29 cellular contexts compared by ENCODE assay signal in the genomic region with DNA sequence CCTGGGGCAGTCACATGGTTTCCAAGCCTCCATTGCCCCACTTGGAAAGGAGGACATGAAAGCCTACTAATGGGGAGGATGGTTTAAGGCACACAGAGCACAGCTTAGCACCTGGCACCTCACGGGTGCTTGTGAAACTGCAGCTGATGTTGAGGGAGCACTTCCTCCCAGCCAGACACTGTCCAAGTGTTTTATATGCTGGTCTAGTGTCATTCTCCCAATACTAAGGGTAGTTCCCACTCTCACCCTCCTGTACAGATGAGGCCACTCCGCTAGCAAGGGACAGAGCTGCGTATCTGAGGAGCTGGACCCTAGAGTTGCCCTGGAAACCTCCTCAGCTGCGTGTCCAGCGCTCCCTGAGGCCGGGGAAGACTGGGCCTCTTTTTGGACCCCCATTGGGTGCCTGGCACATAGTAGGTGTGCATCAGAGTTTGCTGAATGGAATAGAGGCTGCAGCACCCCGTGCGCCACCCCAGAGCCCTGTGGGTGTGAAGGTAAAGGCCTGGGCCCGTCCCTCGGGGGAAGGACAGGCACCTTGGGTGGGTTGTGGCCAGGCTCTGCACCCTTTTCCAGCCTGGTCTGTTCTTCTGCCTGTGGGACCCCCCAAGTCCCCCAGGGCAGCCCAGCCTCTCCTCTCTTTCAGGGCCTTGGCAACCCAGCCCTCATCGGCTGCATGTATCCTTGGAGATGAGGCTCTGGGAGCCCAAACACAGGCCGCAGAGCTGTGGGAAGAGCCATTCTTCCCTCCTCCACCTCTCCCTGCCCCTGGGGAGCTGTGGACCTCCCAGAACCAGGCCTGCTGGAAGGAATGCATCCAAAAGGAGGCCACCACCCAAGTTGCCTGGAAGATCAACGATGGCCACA. TPM values are rescaled to one million over a fixed set of nuclear protein-coding genes. Genes with fewer than 3 reads are reported as not detected.
DNase-seq lines count a peak whose midpoint lies in the region; ATAC-seq and TF ChIP-seq lines count a peak whose summit lies in the region.
"Had no signal": no experiment of that assay in that cellular context is flagged by ENCODE, and none has a peak within 500 bp of the region (broad histone marks: within the 10 kb centered on the region; RNA-seq: fewer than 3 reads in every experiment).

No MANE protein-coding gene starts in this region.

- POLR2A ChIA-PET in Caco-2 (lab: Charles Lee) = no interaction called here

- H3K4me1 Mint-ChIP-seq in Caco-2 (ENCODE audit: low read depth, unreplicated experiment) = peaks cover 29% of the 10 kb centered on the region
- H3K4me1 Mint-ChIP-seq in IgD-negative memory B cell = peaks cover 12 to 18% (median 17%) of the 10 kb centered on the region in 3 donors
- peaks cover 25% of the 10 kb centered on the region for H3K4me1 Mint-ChIP-seq in memory B cell

- H3K4me1 ChIP-seq in Caco-2 (peaks cover 23% of the 10 kb centered on the region), SJSA1 (replicated peaks) (peaks cover 57% of the 10 kb centered on the region), prostate gland (replicated peaks) (peaks cover 6% of the 10 kb centered on the region)

- intact Hi-C loops in Caco-2 (cut with micrococcal nuclease; ENCODE audit: unreplicated experiment) (no loop called here), Right ventricle myocardium superior (cut with DNase I) (loop anchor here (10.0 kb wide), 1 partner anchor 345 kb away; no protein-coding TSS in a partner anchor), prostate gland (cut with DNase I) (loop anchor here (5.0 to 10.0 kb wide), 3 partner anchors 118 to 315 kb away; no protein-coding TSS in a partner anchor)

- H3K27me3 Mint-ChIP-seq in Caco-2 (ENCODE audit: insufficient read depth, unreplicated experiment) = no peaks in the 10 kb centered on the region
- H3K27me3 Mint-ChIP-seq in IgD-negative memory B cell = peaks cover 4% of the 10 kb centered on the region
- no peaks in the 10 kb centered on the region for H3K27me3 Mint-ChIP-seq in memory B cell

- DNase-seq in Caco-2 (no peak), SJSA1 (ENCODE audit: low read depth in 1 of 2, low spot score in 2 of 2) (peak; percentile 63 to 80), memory B cell (ENCODE audit: low spot score in 2 of 2) (no peak), NAMALWA (ENCODE audit: low spot score) (no peak), Right ventricle myocardium superior (no peak), prostate gland (ENCODE audit: low spot score) (no peak)
- DNase-seq: activated CD4-positive, alpha-beta T cell treated with anti-CD3 and anti-CD28 coated beads, Interleukin-2, amount 50 U/mL, for 1 hour; activated CD4-positive, CD25-positive, alpha-beta regulatory T cell; activated T-cell treated with anti-CD3 and anti-CD28 coated beads, Interleukin-2, amount 50 U/mL, for 1 hour; central memory CD4-positive, alpha-beta T cell; glutamatergic neuron; GOT3; kidney; NCI-H1417; NCI-H2029 treated with DMSO at 0.1 percent for 48 hours; NCI-H226; NCI-H774; nucleus accumbens; OCI-M1; substantia nigra had no signal

- ATAC-seq in memory B cell (ENCODE audit: low read depth) (peak; percentile 29), Right ventricle myocardium superior (ENCODE audit: poor library complexity) (no peak)
- ATAC-seq: SK-N-SH treated with all-trans-retinoic acid at 6 μM for 48 hours had no signal

- CTCF ChIA-PET in Caco-2 (lab: Charles Lee) = interaction anchor here (1.0 kb wide), 1 partner anchor 8 kb away, joined by 3 read pairs; no protein-coding TSS in a partner anchor

- H3K9me3 ChIP-seq in Caco-2 = no peaks in the 10 kb centered on the region
- no peaks in the 10 kb centered on the region for H3K9me3 ChIP-seq in SJSA1 (replicated peaks)
- no peaks in the 10 kb centered on the region for H3K9me3 ChIP-seq in prostate gland

- no peaks in the 10 kb centered on the region for H3K27me3 ChIP-seq in Caco-2 (replicated peaks; ENCODE audit: control insufficient read depth, insufficient read depth, low read length)
- no peaks in the 10 kb centered on the region for H3K27me3 ChIP-seq in SJSA1 (replicated peaks)
- H3K27me3 ChIP-seq in prostate gland (replicated peaks; ENCODE audit: insufficient read depth) = no peaks in the 10 kb centered on the region

- 84% methylated on average over 13 of the region's 13 CpGs for WGBS in prostate gland

- BruUV-seq in Caco-2 (replicated peaks; lab: Mats Ljungman, UMichigan) = no TSS peak

- H3K4me3 Mint-ChIP-seq in Caco-2 (ENCODE audit: unreplicated experiment) (no peak overlapping the region), IgD-negative memory B cell (peak overlapping the region in 1 of 4 donors; percentile 34), memory B cell (peak overlapping the region; percentile 83)
- H3K4me3 Mint-ChIP-seq: dendritic cell treated with granulocyte-macrophage colony-stimulating factor and Interleukin-4, amounts not matched to agents 40 ng/mL and 50 ng/mL, for 4 days had no signal

- peaks cover 62% of the 10 kb centered on the region for H3K36me3 Mint-ChIP-seq in Caco-2 (ENCODE audit: insufficient read depth, unreplicated experiment)
- H3K36me3 Mint-ChIP-seq in IgD-negative memory B cell = no peaks in the 10 kb centered on the region
- no peaks in the 10 kb centered on the region for H3K36me3 Mint-ChIP-seq in memory B cell
- H3K36me3 Mint-ChIP-seq: mesothelial cell of epicardium; stimulated activated effector memory CD8-positive, alpha-beta T cell treated with anti-CD3 and anti-CD28 coated beads, Interleukin-12 subunit alpha, Interleukin-12 subunit beta, amount 100 ng/mL, for 72 hours; type B pancreatic cell had no signal

- no peaks in the 10 kb centered on the region for H3K9me3 Mint-ChIP-seq in Caco-2 (ENCODE audit: unreplicated experiment)
- no peaks in the 10 kb centered on the region for H3K9me3 Mint-ChIP-seq in IgD-negative memory B cell
- H3K9me3 Mint-ChIP-seq in memory B cell = no peaks in the 10 kb centered on the region
- H3K9me3 Mint-ChIP-seq: dendritic cell treated with granulocyte-macrophage colony-stimulating factor and Interleukin-4, amounts not matched to agents 40 ng/mL and 50 ng/mL, for 4 days; mesothelial cell of epicardium; stimulated activated effector memory CD8-positive, alpha-beta T cell treated with anti-CD3 and anti-CD28 coated beads, Interleukin-12 subunit alpha, Interleukin-12 subunit beta, amount 100 ng/mL, for 72 hours; T-helper 1 cell treated with Interleukin-12 subunit alpha and Interleukin-12 subunit beta and Interleukin-4 antibody, amounts not matched to agents 30 μg/mL and 1 μg/mL, for 36 hours; type B pancreatic cell had no signal

- TF ChIP-seq CTCF in Caco-2 (IDR thresholded peaks at IDR 0.05; ENCODE audit: insufficient read depth in 1 of 2, low read depth in 1 of 2, low read length in 1 of 2, severe bottlenecking in 1 of 2, unreplicated experiment in 1 of 2) (no peak), prostate gland (IDR thresholded peaks at IDR 0.05) (no peak)

- no peak overlapping the region for H3K4me3 ChIP-seq in Caco-2 (ENCODE audit: low read depth, low read length)
- H3K4me3 ChIP-seq in SJSA1 = no peak overlapping the region
- H3K4me3 ChIP-seq in prostate gland = no peak overlapping the region

- TF ChIP-seq POLR2A in prostate gland (IDR thresholded peaks at IDR 0.05) = no peak

- H3K27ac Mint-ChIP-seq in Caco-2 (ENCODE audit: unreplicated experiment) (peak overlapping the region; percentile 59), IgD-negative memory B cell (peak overlapping the region in 2 of 3 donors; percentile 14 to 80), memory B cell (no peak overlapping the region)
- H3K27ac Mint-ChIP-seq: dendritic cell treated with granulocyte-macrophage colony-stimulating factor and Interleukin-4, amounts not matched to agents 40 ng/mL and 50 ng/mL, for 4 days; mesothelial cell of epicardium; stimulated activated effector memory CD8-positive, alpha-beta T cell treated with anti-CD3 and anti-CD28 coated beads, Interleukin-12 subunit alpha, Interleukin-12 subunit beta, amount 100 ng/mL, for 72 hours; T-helper 1 cell treated with Interleukin-12 subunit alpha and Interleukin-12 subunit beta and Interleukin-4 antibody, amounts not matched to agents 30 μg/mL and 1 μg/mL, for 36 hours had no signal

- 0 out of 2 replicates have a peak overlapping the region, but pooled peaks have one; percentile 11 for H3K27ac ChIP-seq in SJSA1
- H3K27ac ChIP-seq in prostate gland = no peak overlapping the region
- H3K27ac ChIP-seq: C4-2B had no signal

- H3K36me3 ChIP-seq in Caco-2 (ENCODE audit: control insufficient read depth, insufficient read depth, low read length) = no peaks in the 10 kb centered on the region
- H3K36me3 ChIP-seq in SJSA1 = no peaks in the 10 kb centered on the region
- H3K36me3 ChIP-seq in prostate gland = no peaks in the 10 kb centered on the region

RNA-seq across cellular contexts. Expression of a gene that starts 31.3 kb away (rescaled TPM):
- 0.27 TPM in 1 of 2 replicates, not detected in the other for total RNA-seq in Caco-2 (2022)
- polyA plus RNA-seq in IgD-negative memory B cell = 1.7 TPM
- total RNA-seq in SJSA1 (2014; rRNA removed; shearing (Covaris generic)) = not detected in 2 replicates
- total RNA-seq in Right ventricle myocardium superior = 3.7 TPM
- total RNA-seq in prostate gland = 1 to 10 TPM; 1.4 to 2.3 TPM
- total RNA-seq: fibroblast of villous mesenchyme had no signal

RNA-seq across cellular contexts. Expression of a gene that starts 58.1 kb away (rescaled TPM):
- total RNA-seq in Caco-2 (2022) (15.4 and 16.1 TPM in 2 replicates), Right ventricle myocardium superior (8.3 TPM), prostate gland (10 to 100 TPM; 13.2 to 16.9 TPM)
- polyA plus RNA-seq in IgD-negative memory B cell = 11.0 TPM
- 3.9 and 6.8 TPM in 2 replicates for total RNA-seq in SJSA1 (2014; rRNA removed; shearing (Covaris generic))

Comparison
In these comparisons a context has a peak if more than half of its experiments do, and no peak if none do; other contexts are left out.
1. DNase-seq: peak in SJSA1 (2 of 2); none in Caco-2 (0 of 2), memory B cell (0 of 2), NAMALWA (single experiment), Right ventricle myocardium superior (single experiment) and prostate gland (single experiment).